Comparison of ENCODE assay signal across 17 cellular contexts in genomic region chr2:46382331-46383112, GRCh38.
DNase-seq lines count a peak whose midpoint lies in the region; ATAC-seq, FAIRE-seq and TF ChIP-seq lines count a peak whose summit lies in the region.
"Had no signal": no experiment of that assay in that cellular context is flagged by ENCODE, and none has a peak within 500 bp of the region (broad histone marks: within the 10 kb centered on the region; RNA-seq: fewer than 3 reads in every experiment).

No MANE protein-coding gene starts in this region.

- H3K79me2 ChIP-seq in HepG2 (ENCODE audit: insufficient read depth, low read length) = no peaks in the 10 kb centered on the region

- CTCF ChIA-PET in HepG2 (lab: Yijun Ruan, JAX; ENCODE audit: low intra/inter-chr PET ratio, low total read pairs) = interaction anchor here (1.0 kb wide), 1 partner anchor 79 kb away, joined by 3 read pairs; no protein-coding TSS in a partner anchor

- WGBS in HepG2 (ENCODE audit: low lambda C conversion rate) = 97% methylated on average over 13 of the region's 14 CpGs
- WGBS in right lobe of liver (ENCODE audit: insufficient coverage, low coverage, low lambda C conversion rate, missing lambda C conversion rate) = 79% methylated on average over 7 of the region's 14 CpGs

- BruUV-seq in HepG2 (replicated peaks; lab: Mats Ljungman, UMichigan) = no TSS peak

- H3K9ac ChIP-seq in HepG2 (ENCODE audit: insufficient read depth, low read depth, low read length) = no peak overlapping the region
- H3K9ac ChIP-seq: GM23248 had no signal

- no peaks in the 10 kb centered on the region for H3K27me3 Mint-ChIP-seq in effector memory CD8-positive, alpha-beta T cell
- H3K27me3 Mint-ChIP-seq in progenitor cell of endocrine pancreas = peaks cover 8% of the 10 kb centered on the region

- peaks cover 62 to 85% of the 10 kb centered on the region in 2 experiments for H3K36me3 ChIP-seq in HepG2 (replicated peaks in 1 of 2; ENCODE audit: control insufficient read depth in 1 of 2, insufficient read depth in 2 of 2, low read length in 2 of 2)
- peaks cover 20 to 92% (median 55%) of the 10 kb centered on the region in 4 donors for H3K36me3 ChIP-seq in right lobe of liver

- TF ChIP-seq EP300 in HepG2 (IDR thresholded peaks at IDR 0.05; ENCODE audit: low read depth in 2 of 2, low read length in 2 of 2) (no peak), HepG2 (CRISPR knock-in tag; IDR thresholded peaks at IDR 0.05; ENCODE audit: borderline replicate concordance) (no peak)

- no peak overlapping the region for H3K4me2 ChIP-seq in HepG2 (ENCODE audit: low read depth, low read length)

- H2AFZ ChIP-seq in HepG2 (ENCODE audit: low read length) = no peak overlapping the region
- H2AFZ ChIP-seq: GM23248 had no signal

- H3K4me1 ChIP-seq in HepG2 (ENCODE audit: insufficient read depth, low read length) (peaks cover 7% of the 10 kb centered on the region), right lobe of liver (peaks cover 0 to 3% (median 0%) of the 10 kb centered on the region in 4 donors)

- H3K9me3 Mint-ChIP-seq in effector memory CD8-positive, alpha-beta T cell = no peaks in the 10 kb centered on the region
- H3K9me3 Mint-ChIP-seq in progenitor cell of endocrine pancreas (ENCODE audit: low read depth) = no peaks in the 10 kb centered on the region

- H3K4me1 Mint-ChIP-seq in effector memory CD8-positive, alpha-beta T cell (ENCODE audit: low read depth in 2 of 2) = peaks cover 0 to 9% of the 10 kb centered on the region in 2 donors
- H3K4me1 Mint-ChIP-seq in progenitor cell of endocrine pancreas (ENCODE audit: low read depth) = peaks cover 4% of the 10 kb centered on the region

- no peaks in the 10 kb centered on the region for H3K9me3 ChIP-seq in HepG2 (ENCODE audit: low read length)
- no peaks in the 10 kb centered on the region for H3K9me3 ChIP-seq in right lobe of liver

- H3K4me3 Mint-ChIP-seq in effector memory CD8-positive, alpha-beta T cell = no peak overlapping the region
- H3K4me3 Mint-ChIP-seq in progenitor cell of endocrine pancreas (ENCODE audit: low read depth) = no peak overlapping the region

- TF ChIP-seq RAD21 in HepG2 (CRISPR knock-in tag; IDR thresholded peaks at IDR 0.05) = no peak

- TF ChIP-seq POLR2A in HepG2 (IDR thresholded peaks at IDR 0.05; ENCODE audit: insufficient read depth in 1 of 2, low read depth in 2 of 2, low read length in 2 of 2) (no peak), right lobe of liver (IDR thresholded peaks at IDR 0.05) (no peak)

- FAIRE-seq in HepG2 (lab: Jason Lieb, UNC) = no peak
- FAIRE-seq: GM12892 had no signal

- ATAC-seq in HepG2 (no peak), right lobe of liver (no peak)
- no peak for ATAC-seq in effector memory CD8-positive, alpha-beta T cell (replicated peaks)
- ATAC-seq: HCT116 had no signal

- intact Hi-C loops in HepG2 (cut with micrococcal nuclease; ENCODE audit: unreplicated experiment) (no loop called here), right lobe of liver (cut with DNase I) (no loop called here)

- POLR2A ChIA-PET in HepG2 (lab: Yijun Ruan, JAX) = no interaction called here

- H3K27me3 ChIP-seq in HepG2 (ENCODE audit: control insufficient read depth in 1 of 2, insufficient read depth in 2 of 2, low read length in 2 of 2) (no peaks in the 10 kb centered on the region), right lobe of liver (no peaks in the 10 kb centered on the region)

- DNase-seq in HepG2 (ENCODE audit: low spot score) (no peak), right lobe of liver (no peak), progenitor cell of endocrine pancreas (ENCODE audit: low spot score, unreplicated experiment) (no peak), NCI-H82 treated with DMSO at 0.1 percent for 48 hours (lab: John Stamatoyannopoulos, UW; ENCODE audit: unreplicated experiment) (no peak), cortex of kidney (lab: John Stamatoyannopoulos, UW) (no peak)
- no peak for DNase-seq in effector memory CD8-positive, alpha-beta T cell
- no peak for DNase-seq in stimulated activated CD4-positive, alpha-beta T cell treated with anti-CD3 and anti-CD28 coated beads, Interleukin-4, amount 100 ng/mL, for 24 hours
- DNase-seq: ACHN, COR-L47, GF-D8, GM23248, NCI-H1048, NCI-H1436 treated with DMSO at 0.1 percent for 48 hours, NCI-H2081, NCI-H510A had no signal

- H3K36me3 Mint-ChIP-seq in effector memory CD8-positive, alpha-beta T cell (ENCODE audit: insufficient read depth) = no peaks in the 10 kb centered on the region
- H3K36me3 Mint-ChIP-seq in progenitor cell of endocrine pancreas (ENCODE audit: insufficient read depth) = no peaks in the 10 kb centered on the region

- in situ Hi-C loops in HepG2 (cut with HindIII; ENCODE audit: extremely low pct_ligation_motif_present, low pct_unique_long_range_greater_than_20kb) = no loop called here

- no peaks in the 10 kb centered on the region for H4K20me1 ChIP-seq in HepG2 (ENCODE audit: insufficient read depth, low read length)

- no peak overlapping the region for H3K4me3 ChIP-seq in HepG2 (replicated peaks in 1 of 3; ENCODE audit: insufficient read depth in 1 of 3, low read depth in 2 of 3, low read length in 3 of 3)
- no peak overlapping the region for H3K4me3 ChIP-seq in right lobe of liver
- H3K4me3 ChIP-seq: GM23248 had no signal

- H3K27ac ChIP-seq in HepG2 (ENCODE audit: extremely low read length, insufficient read depth, low read length) (no peak overlapping the region), right lobe of liver (no peak overlapping the region)
- H3K27ac ChIP-seq: GM23248 had no signal

- TF ChIP-seq CTCF in HepG2 (CRISPR knock-in tag; IDR thresholded peaks at IDR 0.05) (no peak), right lobe of liver (IDR thresholded peaks at IDR 0.05) (no peak), progenitor cell of endocrine pancreas (IDR thresholded peaks at IDR 0.05; ENCODE audit: unreplicated experiment) (no peak)

- peak overlapping the region; percentile 14 to 47 for H3K27ac Mint-ChIP-seq in effector memory CD8-positive, alpha-beta T cell
- H3K27ac Mint-ChIP-seq in progenitor cell of endocrine pancreas = peak overlapping the region; percentile 10

TF ChIP-seq in HepG2, 621 proteins besides CTCF, POLR2A, EP300 and RAD21:
- TF ChIP-seq RBM22 (optimal IDR thresholded peaks at IDR 0.05; ENCODE audit: low read length) = peak; percentile 44
- TF ChIP-seq POLR2G (IDR thresholded peaks at IDR 0.05; ENCODE audit: low read depth, low read length) = peak; percentile 23; the same call in 1 of the 2 replicates
- 0 out of 2 replicates have a peak, but pooled peaks have one; percentile 24 for TF ChIP-seq HES4 (CRISPR knock-in tag; IDR thresholded peaks at IDR 0.05; ENCODE audit: borderline replicate concordance)
- peak; percentile 9; the same call in 1 of the 2 replicates for TF ChIP-seq UBTF (CRISPR knock-in tag; IDR thresholded peaks at IDR 0.05)
- no peak for TF ChIP-seq PCBP1 (IDR thresholded peaks at IDR 0.05; ENCODE audit: borderline replicate concordance, low read depth, low read length)
- no peak for TF ChIP-seq MATR3 (CRISPR knock-in tag; IDR thresholded peaks at IDR 0.05)
- no peak for TF ChIP-seq HIC2 (CRISPR knock-in tag; IDR thresholded peaks at IDR 0.05; ENCODE audit: low read depth)
TF ChIP-seq in HepG2: peak in this region for 4.
